In genomic region chr2:169036717-169037450, GRCh38 we compare ENCODE assay signal across 15 cellular contexts. TPM values are rescaled to one million over a fixed set of nuclear protein-coding genes. Genes with fewer than 3 reads are reported as not detected.
DNase-seq lines count a peak whose midpoint lies in the region; ATAC-seq and TF ChIP-seq lines count a peak whose summit lies in the region.
"Had no signal": no experiment of that assay in that cellular context is flagged by ENCODE, and none has a peak within 500 bp of the region (broad histone marks: within the 10 kb centered on the region; RNA-seq: fewer than 3 reads in every experiment).

No MANE protein-coding gene starts in this region.

- H3K4me1 ChIP-seq in colonic mucosa (no peaks in the 10 kb centered on the region), thyroid gland (no peaks in the 10 kb centered on the region)
- H3K4me1 ChIP-seq: Peyer's patch, prostate gland, tibial artery had no signal

- H3K36me3 ChIP-seq in colonic mucosa (no peaks in the 10 kb centered on the region), thyroid gland (no peaks in the 10 kb centered on the region)
- H3K36me3 ChIP-seq: Peyer's patch, prostate gland, tibial artery had no signal

- H3K9ac ChIP-seq in colonic mucosa (ENCODE audit: low read depth in 2 of 2, low read length in 2 of 2), result no peak overlapping the region

- intact Hi-C loops in colonic mucosa (cut with DNase I) (no loop called here), thyroid gland (cut with DNase I) (no loop called here)

- H3K4me3 ChIP-seq in colonic mucosa, result no peak overlapping the region
- H3K4me3 ChIP-seq in thyroid gland (replicated peaks in 1 of 3), result no peak overlapping the region
- H3K4me3 ChIP-seq: Peyer's patch, prostate gland, tibial artery had no signal

- H3K9me3 ChIP-seq in colonic mucosa, result no peaks in the 10 kb centered on the region
- H3K9me3 ChIP-seq in thyroid gland, result no peaks in the 10 kb centered on the region
- H3K9me3 ChIP-seq: Peyer's patch, prostate gland, tibial artery had no signal

- DNase-seq in colonic mucosa (no peak), HuH-7 (ENCODE audit: low spot score) (no peak), thyroid gland (no peak)
- DNase-seq: activated CD4-positive, CD25-positive, alpha-beta regulatory T cell; activated gamma-delta T cell treated with Interleukin-2 at 50 U/mL for 16 hours; NCI-H1417; Peyer's patch; tibial artery had no signal

- WGBS in thyroid gland, 2 donors, result 73 to 74% methylated on average over 4 of the region's 4 CpGs

- TF ChIP-seq CTCF in colonic mucosa (IDR thresholded peaks at IDR 0.05), result no peak
- TF ChIP-seq CTCF in thyroid gland (IDR thresholded peaks at IDR 0.05), result no peak

- peak; percentile 71 for ATAC-seq in GM18861 (IDR thresholded peaks at IDR 0.05; ENCODE audit: unreplicated experiment)
- ATAC-seq in GM21619 (IDR thresholded peaks at IDR 0.05; ENCODE audit: unreplicated experiment), result peak; percentile 66
- ATAC-seq in HG03439 (IDR thresholded peaks at IDR 0.05; ENCODE audit: unreplicated experiment), result peak; percentile 71
- peak; percentile 91 for ATAC-seq in esophagus mucosa
- ATAC-seq in HG02970 (IDR thresholded peaks at IDR 0.05; ENCODE audit: low FRiP score, unreplicated experiment), result no peak

- no peak for TF ChIP-seq POLR2A in thyroid gland (IDR thresholded peaks at IDR 0.05)

- H3K27ac ChIP-seq in colonic mucosa, result no peak overlapping the region
- H3K27ac ChIP-seq in thyroid gland, result no peak overlapping the region
- H3K27ac ChIP-seq: Peyer's patch, prostate gland, tibial artery had no signal

- H3K27me3 ChIP-seq in colonic mucosa (no peaks in the 10 kb centered on the region), thyroid gland (no peaks in the 10 kb centered on the region)
- H3K27me3 ChIP-seq: Peyer's patch, tibial artery had no signal

RNA-seq across cellular contexts. Expression of gene ABCB11, which starts 5.8 kb away (rescaled TPM):
- not detected for total RNA-seq in esophagus mucosa
- 1 to 10 TPM in 1 of 2 donors, under 1 TPM in 1; 0.74 to 1.1 TPM for total RNA-seq in colonic mucosa
- 1 to 10 TPM in 1 of 4 donors, under 1 TPM in 2, not detected in 1; under 0.01 to 1.2 (median 0.11) TPM for total RNA-seq in thyroid gland
- total RNA-seq: lung microvascular endothelial cell had no signal

RNA-seq across cellular contexts. Expression of gene DHRS9, which starts 32.5 kb away (rescaled TPM):
- total RNA-seq in esophagus mucosa (23.8 TPM), colonic mucosa (100 to 1,000 TPM; 102 to 144 TPM), thyroid gland (under 1 TPM in 1 of 4 donors, not detected in 3; 0.54 TPM)
- total RNA-seq: lung microvascular endothelial cell had no signal

Comparison
In these comparisons a context has a peak if more than half of its experiments do, and no peak if none do; other contexts are left out.
1. RNA of gene DHRS9, which starts 32.5 kb away (total RNA-seq): 102 to 144 TPM in colonic mucosa and 23.8 TPM in esophagus mucosa (single experiment); 0.54 TPM in thyroid gland; every median in the first group is over 10 times any median in the second.